ENCODE assay signal across 21 cellular contexts in genomic region chr2:134333646-134334189, GRCh38.
A peak's percentile ranks its signal among the peaks of the same experiment; 100 is the strongest.
DNase-seq lines count a peak whose midpoint lies in the region; ATAC-seq and TF ChIP-seq lines count a peak whose summit lies in the region.
"Had no signal": no experiment of that assay in that cellular context is flagged by ENCODE, and none has a peak within 500 bp of the region (broad histone marks: within the 10 kb centered on the region; RNA-seq: fewer than 3 reads in every experiment).

No MANE protein-coding gene starts in this region.

- H3K27ac ChIP-seq in right cardiac atrium (ENCODE audit: low read length) (no peak overlapping the region), sigmoid colon (peak overlapping the region in 1 of 4 donors; percentile 6)
- H3K27ac ChIP-seq: neural progenitor cell, right atrium auricular region, stomach had no signal

- 55% methylated on average over 3 of the region's 3 CpGs for WGBS in right cardiac atrium
- WGBS in sigmoid colon, 2 donors, result 84 to 86% methylated on average over 3 of the region's 3 CpGs

- TF ChIP-seq CTCF in sigmoid colon (IDR thresholded peaks at IDR 0.05), result no peak

- no peaks in the 10 kb centered on the region for H3K9me3 ChIP-seq in right cardiac atrium (ENCODE audit: control insufficient read depth, low read length)
- peaks cover 0 to 5% (median 0%) of the 10 kb centered on the region in 4 donors for H3K9me3 ChIP-seq in sigmoid colon
- H3K9me3 ChIP-seq: right atrium auricular region, stomach had no signal

- DNase-seq in left ventricle myocardium superior (no peak), right cardiac atrium (no peak), dermis blood vessel endothelial cell (peak; percentile 62), iris pigment epithelial cell (ENCODE audit: low read depth) (peak; percentile 17), sigmoid colon (no peak)
- no peak for DNase-seq in activated CD8-positive, alpha-beta memory T cell treated with anti-CD3 and anti-CD28 coated beads for 24 hours
- DNase-seq: ACHN; activated CD8-positive, alpha-beta memory T cell treated with anti-CD3 and anti-CD28 coated beads, Interleukin-2, amount 10 ng/mL, durations not matched to agents 7 days and 5 days; activated naive CD8-positive, alpha-beta T cell treated with anti-CD3 and anti-CD28 coated beads, Interleukin-2, amount 50 U/mL, for 24 hours; CD4-positive, alpha-beta T cell; KG1; NCI-H1092 treated with DMSO at 0.1 percent for 48 hours; stomach; T-helper 17 cell had no signal

- no peaks in the 10 kb centered on the region for H3K36me3 ChIP-seq in sigmoid colon
- H3K36me3 ChIP-seq: cardiac muscle cell, neural progenitor cell, right atrium auricular region had no signal

- peaks cover 2% of the 10 kb centered on the region for H3K4me1 ChIP-seq in right cardiac atrium (ENCODE audit: control insufficient read depth, insufficient read depth, low read length)
- H3K4me1 ChIP-seq in sigmoid colon, result no peaks in the 10 kb centered on the region
- H3K4me1 ChIP-seq: neural progenitor cell had no signal

- ATAC-seq in left ventricle myocardium superior (peak; percentile 39), right cardiac atrium (no peak), GM19463 (IDR thresholded peaks at IDR 0.05; ENCODE audit: unreplicated experiment) (no peak), GM19328 (IDR thresholded peaks at IDR 0.05; ENCODE audit: unreplicated experiment) (no peak)
- ATAC-seq: activated CD4-positive, CD25-positive, alpha-beta regulatory T cell treated with anti-CD3 and anti-CD28 coated beads, Interleukin-2, amount 50 U/mL, for 24 hours; activated CD8-positive, alpha-beta memory T cell treated with anti-CD3 and anti-CD28 coated beads, Interleukin-2, amount 10 ng/mL, durations not matched to agents 7 days and 5 days; activated naive CD8-positive, alpha-beta T cell treated with anti-CD3 and anti-CD28 coated beads, Interleukin-2, amount 50 U/mL, for 24 hours; HCT116; T-helper 17 cell had no signal

- no peak overlapping the region for H3K4me3 ChIP-seq in right cardiac atrium (ENCODE audit: low read length)
- no peak overlapping the region for H3K4me3 ChIP-seq in sigmoid colon
- H3K4me3 ChIP-seq: cardiac muscle cell, neural progenitor cell, right atrium auricular region, stomach had no signal

- no peak for TF ChIP-seq EP300 in sigmoid colon (IDR thresholded peaks at IDR 0.05)

- H3K27me3 ChIP-seq in right cardiac atrium (ENCODE audit: control insufficient read depth, insufficient read depth), result no peaks in the 10 kb centered on the region
- H3K27me3 ChIP-seq in sigmoid colon, result no peaks in the 10 kb centered on the region
- H3K27me3 ChIP-seq: cardiac muscle cell, neural progenitor cell, right atrium auricular region, stomach had no signal

- intact Hi-C loops in left ventricle myocardium superior (cut with micrococcal nuclease) (no loop called here), right cardiac atrium (cut with DNase I) (no loop called here), sigmoid colon (cut with DNase I) (no loop called here)

- TF ChIP-seq POLR2A in sigmoid colon (IDR thresholded peaks at IDR 0.05), result no peak

Comparison
In these comparisons a context has a peak if more than half of its experiments do, and no peak if none do; other contexts are left out.
1. DNase-seq: peak in dermis blood vessel endothelial cell (single experiment) and iris pigment epithelial cell (single experiment); none in left ventricle myocardium superior (single experiment), right cardiac atrium (0 of 3), sigmoid colon (single experiment) and activated CD8-positive, alpha-beta memory T cell treated with anti-CD3 and anti-CD28 coated beads for 24 hours (single experiment).